In genomic region chr13:51849145-51850101, GRCh38 we compare ENCODE assay signal across 8 cellular contexts. TPM values are rescaled to one million over a fixed set of nuclear protein-coding genes. Genes with fewer than 3 reads are reported as not detected.
DNase-seq lines count a peak whose midpoint lies in the region; ATAC-seq, FAIRE-seq and TF ChIP-seq lines count a peak whose summit lies in the region.

No MANE protein-coding gene starts in this region.

- H4K5ac ChIP-seq in H9 (ENCODE audit: insufficient read length, low read depth, low read length) = no peak overlapping the region
- no peak overlapping the region for H4K5ac ChIP-seq in H1 (ENCODE audit: insufficient read length, low read depth, low read length)

- no peak overlapping the region for H3K18ac ChIP-seq in H9 (ENCODE audit: insufficient read length, low read depth, low read length)
- H3K18ac ChIP-seq in H1 (ENCODE audit: extremely low read depth, low read length) = no peak overlapping the region

- H3K27me3 ChIP-seq in BJ (ENCODE audit: control insufficient read depth, insufficient read depth, low read length) (peaks cover 1% of the 10 kb centered on the region; the same call in 1 of the 2 replicates), H9 (ENCODE audit: insufficient read depth, low read length) (no peaks in the 10 kb centered on the region), H1 (replicated peaks in 1 of 4; ENCODE audit: control insufficient read depth in 3 of 4, extremely low read depth in 1 of 4, insufficient read depth in 3 of 4, low read length in 3 of 4) (no peaks in the 10 kb centered on the region)

- H4K91ac ChIP-seq in H9 (ENCODE audit: insufficient read length, low read depth, low read length) (no peak overlapping the region), H1 (replicated peaks; ENCODE audit: insufficient read length, low read length) (no peak overlapping the region)

- peak; percentile 63 to 71 for TF ChIP-seq RAD21 in H1 (IDR thresholded peaks at IDR 0.05 in 1 of 2, conservative IDR thresholded peaks at IDR 0.05 in 1 of 2; ENCODE audit: low read depth in 2 of 2, low read length in 2 of 2)

- ATAC-seq in T-helper 17 cell (peak; percentile 54), HG02870 (IDR thresholded peaks at IDR 0.05; ENCODE audit: unreplicated experiment) (no peak)

- H3K79me2 ChIP-seq in H9 (ENCODE audit: insufficient read depth, low read length) (no peaks in the 10 kb centered on the region), H1 (ENCODE audit: control insufficient read depth in 1 of 2, insufficient read depth in 2 of 2, low read length in 2 of 2) (no peaks in the 10 kb centered on the region)

- FAIRE-seq in H1 (lab: Jason Lieb, UNC) = peak; percentile 94

- H2BK5ac ChIP-seq in H9 (ENCODE audit: insufficient read length, low read length) (no peak overlapping the region), H1 (ENCODE audit: low read depth, low read length) (no peak overlapping the region)

- no peaks in the 10 kb centered on the region for H3K79me1 ChIP-seq in H9 (ENCODE audit: insufficient read depth, low read depth, low read length, poor library complexity, severe bottlenecking)
- H3K79me1 ChIP-seq in H1 (ENCODE audit: low read depth, low read length) = no peaks in the 10 kb centered on the region

- H3K23me2 ChIP-seq in H9 (ENCODE audit: insufficient read length, low read depth, low read length, poor library complexity, severe bottlenecking) (no peaks in the 10 kb centered on the region), H1 (ENCODE audit: low read depth, low read length) (no peaks in the 10 kb centered on the region)

- peaks cover 4% of the 10 kb centered on the region for H3K27me3 Mint-ChIP-seq in H9 (ENCODE audit: low read depth)
- peaks cover 18% of the 10 kb centered on the region for H3K27me3 Mint-ChIP-seq in T-helper 17 cell

- no peak overlapping the region for H3T11ph ChIP-seq in H9 (ENCODE audit: low read length)

- H3K36me3 Mint-ChIP-seq in H9 (ENCODE audit: insufficient read depth in 1 of 3, low read depth in 3 of 3) (peaks cover 0 to 3% (median 0%) of the 10 kb centered on the region in 3 experiments; a peak in 1 of 7 replicates), T-helper 17 cell (ENCODE audit: low read depth) (peaks cover 5% of the 10 kb centered on the region)

- no peak overlapping the region for H2BK15ac ChIP-seq in H9 (ENCODE audit: low read depth, low read length)
- H2BK15ac ChIP-seq in H1 (ENCODE audit: low read length) = no peak overlapping the region

- no peaks in the 10 kb centered on the region for H4K20me1 ChIP-seq in H9 (ENCODE audit: control insufficient read depth, insufficient read depth, insufficient read length)
- H4K20me1 ChIP-seq in H1 (replicated peaks in 1 of 2; ENCODE audit: control insufficient read depth in 1 of 2, insufficient read depth in 2 of 2, low read length in 2 of 2) = no peaks in the 10 kb centered on the region

- H3K27ac Mint-ChIP-seq in H9 (no peak overlapping the region), T-helper 17 cell (peak overlapping the region; percentile 8)

- H2BK20ac ChIP-seq in H9 (ENCODE audit: low read depth, low read length, poor library complexity, severe bottlenecking) = no peak overlapping the region
- 0 out of 2 replicates have a peak overlapping the region, but pooled peaks have one; percentile 35 for H2BK20ac ChIP-seq in H1 (ENCODE audit: low read length)

- H2AFZ ChIP-seq in H9 (ENCODE audit: low read length) (no peak overlapping the region), H1 (ENCODE audit: low read length) (0 out of 2 replicates have a peak overlapping the region, but pooled peaks have one; percentile 81)

- H3K14ac ChIP-seq in H9 (ENCODE audit: insufficient read depth, low read length) (no peak overlapping the region), H1 (ENCODE audit: insufficient read length) (no peak overlapping the region)

- peaks cover 10 to 11% of the 10 kb centered on the region in 2 experiments; a peak in 4 of 5 replicates for H3K9me3 Mint-ChIP-seq in H9

- H4K8ac ChIP-seq in H9 (replicated peaks; ENCODE audit: insufficient read length, low read depth, low read length) = no peak overlapping the region
- H4K8ac ChIP-seq in H1 (ENCODE audit: extremely low read depth, insufficient read depth, low read length) = peak overlapping the region; percentile 74

- POLR2A ChIA-PET in BJ (lab: Charles Lee) (no interaction called here), H1 (lab: Charles Lee; ENCODE audit: partially characterized antibody) (no interaction called here)

- H3K36me3 ChIP-seq in BJ (ENCODE audit: control insufficient read depth, insufficient read depth, low read length) (no peaks in the 10 kb centered on the region), H1 (ENCODE audit: control insufficient read depth in 2 of 4, insufficient read depth in 4 of 4, low read length in 3 of 4) (no peaks in the 10 kb centered on the region)

- H2AK5ac ChIP-seq in H9 (ENCODE audit: insufficient read length, low read length) (no peak overlapping the region), H1 (ENCODE audit: low read depth, low read length) (no peak overlapping the region)

- peak; percentile 55 for TF ChIP-seq CTCF in BJ (IDR thresholded peaks at IDR 0.05; ENCODE audit: insufficient read depth, low read depth, low read length)
- TF ChIP-seq CTCF in H9 (conservative IDR thresholded peaks at IDR 0.05) = peak; percentile 91
- peak; percentile 80 to 99 (median 97) for TF ChIP-seq CTCF in H1 (IDR thresholded peaks at IDR 0.05; ENCODE audit: control extremely low read depth in 1 of 3, insufficient read depth in 1 of 3, low read depth in 1 of 3, low read length in 3 of 3)
- peak; percentile 69 for TF ChIP-seq CTCF in retinal pigment epithelial cell (conservative IDR thresholded peaks at IDR 0.05; ENCODE audit: low read depth, low read length)

- no peak overlapping the region for H3K4ac ChIP-seq in H9 (ENCODE audit: low read depth, low read length)
- H3K4ac ChIP-seq in H1 (replicated peaks; ENCODE audit: insufficient read length, low read depth, low read length) = no peak overlapping the region

- H3K4me1 ChIP-seq in H9 (ENCODE audit: insufficient read depth, low read length) = no peaks in the 10 kb centered on the region
- H3K4me1 ChIP-seq in H1 (replicated peaks in 1 of 4; ENCODE audit: control insufficient read depth in 3 of 4, insufficient read depth in 4 of 4, low read length in 3 of 4) = 0 out of 7 replicates have a peak, but pooled peaks cover 0 to 2% (median 0%) of the 10 kb centered on the region in 4 experiments

- H3K9ac ChIP-seq in H9 (ENCODE audit: extremely low read depth, insufficient read length, low read length) = no peak overlapping the region
- no peak overlapping the region for H3K9ac ChIP-seq in H1 (replicated peaks in 1 of 4; ENCODE audit: extremely low read depth in 1 of 4, low read depth in 3 of 4, low read length in 3 of 4)

- H3K56ac ChIP-seq in H9 (ENCODE audit: insufficient read length, low read depth, low read length) = no peak overlapping the region
- H3K56ac ChIP-seq in H1 (replicated peaks; ENCODE audit: insufficient read length, low read depth, low read length) = no peak overlapping the region

- H2BK120ac ChIP-seq in H9 (ENCODE audit: low read depth, low read length, poor library complexity, severe bottlenecking) (no peak overlapping the region), H1 (replicated peaks; ENCODE audit: low read depth, low read length) (no peak overlapping the region)

- no peak for TF ChIP-seq EP300 in H1 (IDR thresholded peaks at IDR 0.05; ENCODE audit: borderline replicate concordance in 1 of 2, low read depth in 2 of 2, low read length in 2 of 2)

- H3K4me3 Mint-ChIP-seq in H9 (no peak overlapping the region), T-helper 17 cell (no peak overlapping the region)

- peaks cover 7 to 11% of the 10 kb centered on the region in 2 experiments for H3K4me1 Mint-ChIP-seq in H9
- peaks cover 10% of the 10 kb centered on the region for H3K4me1 Mint-ChIP-seq in T-helper 17 cell

- H3K23ac ChIP-seq in H9 (ENCODE audit: insufficient read length, low read depth, low read length) (no peak overlapping the region), H1 (ENCODE audit: insufficient read length) (no peak overlapping the region)

- DNase-seq in BJ (ENCODE audit: low read depth) (no peak), H9 (peak; percentile 88), T-helper 17 cell (no peak), H1 (ENCODE audit: low read depth in 1 of 2, low spot score in 2 of 2) (peak; percentile 67 to 90), retinal pigment epithelial cell (ENCODE audit: low read depth) (no peak), NCI-H2227 (lab: John Stamatoyannopoulos, UW; ENCODE audit: unreplicated experiment) (no peak), mesenteric fat pad (ENCODE audit: low spot score) (no peak)

- H3K9me3 ChIP-seq in H9 (ENCODE audit: control insufficient read depth, low read depth, low read length) (no peaks in the 10 kb centered on the region), T-helper 17 cell (ENCODE audit: control insufficient read depth, low read length, poor library complexity, severe bottlenecking) (no peaks in the 10 kb centered on the region), H1 (ENCODE audit: insufficient read depth in 2 of 2, low read depth in 1 of 2, low read length in 1 of 2) (peaks cover 3% of the 10 kb centered on the region in 2 experiments; a peak in 1 of 4 replicates)

- CTCF ChIA-PET in BJ (lab: Yijun Ruan, JAX) = interaction anchor here (1.3 to 2.6 kb wide), 6 partner anchors 12 to 724 kb away, joined by 4 to 10 read pairs (median 6); partner anchors contain the start of gene CCDC70
- CTCF ChIA-PET in H1 (lab: Charles Lee; ENCODE audit: partially characterized antibody) = interaction anchor here (0.7 to 3.5 kb wide), 19 partner anchors 10 to 279 kb away, joined by 3 to 18 read pairs (median 5); partner anchors contain the start of gene CCDC70

- WGBS in H9 (ENCODE audit: extremely low coverage, insufficient read length, low lambda C conversion rate) = no CpG with 5 or more reads among the region's 21 CpGs
- 48% methylated on average over 21 of the region's 21 CpGs; no CpG with 5 or more reads in 1 of the 2 experiments for WGBS in H1 (ENCODE audit: extremely low coverage in 1 of 2, insufficient coverage in 1 of 2, insufficient read length in 1 of 2, insufficient replicate concordance in 2 of 2, low coverage in 1 of 2, low lambda C conversion rate in 2 of 2, missing lambda C conversion rate in 1 of 2), 2 experiments

- no peak overlapping the region for H3K27ac ChIP-seq in H9 (ENCODE audit: insufficient read length, low read depth, low read length)
- H3K27ac ChIP-seq in H1 (ENCODE audit: low read depth, low read length) = no peak overlapping the region

- H3K4me3 ChIP-seq in BJ (ENCODE audit: low read depth, low read length) (no peak overlapping the region), H1 (ENCODE audit: extremely low read depth in 1 of 4, insufficient read depth in 2 of 4, low read depth in 3 of 4, low read length in 4 of 4) (no peak overlapping the region), retinal pigment epithelial cell (ENCODE audit: low read length) (no peak overlapping the region)

- no peak for TF ChIP-seq POLR2A in H1 (IDR thresholded peaks at IDR 0.05; ENCODE audit: control extremely low read depth in 1 of 2, low read depth in 2 of 2, low read length in 2 of 2)

- H3K4me2 ChIP-seq in H9 (ENCODE audit: insufficient read depth, insufficient read length, low read length) (no peak overlapping the region), H1 (ENCODE audit: insufficient read depth in 1 of 2, low read depth in 2 of 2, low read length in 2 of 2) (no peak overlapping the region)

- H2BK12ac ChIP-seq in H9 (ENCODE audit: insufficient read length, low read depth, low read length) = no peak overlapping the region
- no peak overlapping the region for H2BK12ac ChIP-seq in H1 (ENCODE audit: low read depth, low read length)

RNA-seq across cellular contexts. Expression of gene TMEM272, which starts 4.4 kb away (rescaled TPM):
- not detected in 2 replicates for polyA plus RNA-seq in BJ (2011; rRNA removed)
- polyA minus RNA-seq in BJ (2011; rRNA and poly(A)+ RNA removed) = not detected in 2 replicates
- not detected in 2 replicates for total RNA-seq in H9 (2021)
- total RNA-seq in T-helper 17 cell = 1 to 10 TPM; 1.3 to 1.7 TPM
- total RNA-seq in H1 (2021; fragmentation: NEBNext Ultra II Directional; extraction: Animal tissue kit (Norgen Biotek cat#: 25700)) = not detected in 2 replicates
- 0.05 and 0.06 TPM in 2 replicates for polyA plus RNA-seq in H1 (2011; rRNA removed)
- 0.04 TPM for polyA plus RNA-seq in H1 (2011; cell fraction: cytosol; rRNA removed)
- polyA plus RNA-seq in H1 (2011; cell fraction: nucleus; rRNA removed) = 0.43 TPM
- 0.06 to 0.32 TPM (median 0.09 TPM) in 3 of 4 replicates, not detected in the other for polyA plus RNA-seq in H1 (2012, experiment 1 of 2)
- polyA plus RNA-seq in H1 (2012, experiment 2 of 2) = not detected
- polyA plus RNA-seq in H1 (2013, experiment 1 of 2) = 0.04 TPM
- 0.02 TPM for polyA plus RNA-seq in H1 (2013, experiment 2 of 2)
- polyA minus RNA-seq in H1 (2011; rRNA and poly(A)+ RNA removed) = 0.28 and 0.29 TPM in 2 replicates
- not detected for polyA minus RNA-seq in H1 (2011; cell fraction: cytosol; rRNA and poly(A)+ RNA removed)
- 0.30 TPM for polyA minus RNA-seq in H1 (2011; cell fraction: nucleus; rRNA and poly(A)+ RNA removed)
- total RNA-seq in mesenteric fat pad = 0.32 TPM

RNA-seq across cellular contexts. Expression of gene CCDC70, which starts 12.3 kb away (rescaled TPM):
- polyA plus RNA-seq in BJ (2011; rRNA removed) (not detected in 2 replicates), H1 (2011; rRNA removed) (not detected in 2 replicates)
- not detected in 2 replicates for polyA minus RNA-seq in BJ (2011; rRNA and poly(A)+ RNA removed)
- total RNA-seq in H9 (2021) (not detected in 2 replicates), T-helper 17 cell (not detected), mesenteric fat pad (not detected)
- not detected in 2 replicates for total RNA-seq in H1 (2021; fragmentation: NEBNext Ultra II Directional; extraction: Animal tissue kit (Norgen Biotek cat#: 25700))
- not detected for polyA plus RNA-seq in H1 (2011; cell fraction: cytosol; rRNA removed)
- not detected for polyA plus RNA-seq in H1 (2011; cell fraction: nucleus; rRNA removed)
- polyA plus RNA-seq in H1 (2012, experiment 1 of 2) = not detected in 4 replicates
- not detected for polyA plus RNA-seq in H1 (2012, experiment 2 of 2)
- not detected for polyA plus RNA-seq in H1 (2013, experiment 1 of 2)
- not detected for polyA plus RNA-seq in H1 (2013, experiment 2 of 2)
- polyA minus RNA-seq in H1 (2011; rRNA and poly(A)+ RNA removed) = not detected in 2 replicates
- polyA minus RNA-seq in H1 (2011; cell fraction: cytosol; rRNA and poly(A)+ RNA removed) = not detected
- polyA minus RNA-seq in H1 (2011; cell fraction: nucleus; rRNA and poly(A)+ RNA removed) = not detected

RNA-seq across cellular contexts. Expression of gene DHRS12, which starts 45.5 kb away (rescaled TPM):
- polyA plus RNA-seq in BJ (2011; rRNA removed) (5.6 and 6.5 TPM in 2 replicates), H1 (2011; rRNA removed) (8.7 and 10.3 TPM in 2 replicates)
- polyA minus RNA-seq in BJ (2011; rRNA and poly(A)+ RNA removed) = 4.1 and 5.6 TPM in 2 replicates
- total RNA-seq in H9 (2021) (8.8 and 11.1 TPM in 2 replicates), T-helper 17 cell (10 to 100 TPM; 18.1 to 23.1 TPM), mesenteric fat pad (14.8 TPM)
- total RNA-seq in H1 (2021; fragmentation: NEBNext Ultra II Directional; extraction: Animal tissue kit (Norgen Biotek cat#: 25700)) = 6.0 and 8.7 TPM in 2 replicates
- polyA plus RNA-seq in H1 (2011; cell fraction: cytosol; rRNA removed) = 9.7 TPM
- 19.8 TPM for polyA plus RNA-seq in H1 (2011; cell fraction: nucleus; rRNA removed)
- 10.0 to 13.4 TPM (median 11.4 TPM) in 4 replicates for polyA plus RNA-seq in H1 (2012, experiment 1 of 2)
- polyA plus RNA-seq in H1 (2012, experiment 2 of 2) = 4.7 TPM
- polyA plus RNA-seq in H1 (2013, experiment 1 of 2) = 8.4 TPM
- 9.0 TPM for polyA plus RNA-seq in H1 (2013, experiment 2 of 2)
- polyA minus RNA-seq in H1 (2011; rRNA and poly(A)+ RNA removed) = 5.3 and 7.8 TPM in 2 replicates
- 7.1 TPM for polyA minus RNA-seq in H1 (2011; cell fraction: cytosol; rRNA and poly(A)+ RNA removed)
- polyA minus RNA-seq in H1 (2011; cell fraction: nucleus; rRNA and poly(A)+ RNA removed) = 14.8 TPM

Comparison
In these comparisons a context has a peak if more than half of its experiments do, and no peak if none do; other contexts are left out.
1. DNase-seq: peak in H9 (single experiment) and H1 (2 of 2); none in BJ (single experiment), T-helper 17 cell (0 of 3), retinal pigment epithelial cell (single experiment), NCI-H2227 (single experiment) and mesenteric fat pad (single experiment).
2. Peak in every context shown above with its lines, with median percentiles within 50 percentile points of each other: CTCF ChIP-seq.